Comparison of ENCODE assay signal across 19 cellular contexts in the genomic region with DNA sequence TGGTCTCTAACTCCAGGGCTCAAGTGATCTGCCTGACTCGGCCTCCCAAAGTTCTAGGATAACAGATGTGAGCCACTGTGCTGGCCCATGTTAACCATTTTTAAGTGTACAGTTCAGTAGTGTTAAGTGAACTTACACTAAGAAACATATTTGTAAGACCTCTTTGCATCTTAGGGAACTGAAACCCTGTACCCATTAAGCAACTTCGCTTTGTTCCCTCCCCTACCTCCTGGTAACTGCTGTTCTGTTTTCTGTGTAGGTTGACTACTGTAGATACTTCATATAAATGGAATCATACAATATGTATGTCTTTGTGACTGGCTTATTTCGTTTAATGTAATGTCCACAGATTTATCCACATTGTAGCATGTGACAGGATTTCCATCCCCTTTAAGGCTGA.
DNase-seq lines count a peak whose midpoint lies in the region; FAIRE-seq and TF ChIP-seq lines count a peak whose summit lies in the region.
"Had no signal": no experiment of that assay in that cellular context is flagged by ENCODE, and none has a peak within 500 bp of the region (broad histone marks: within the 10 kb centered on the region; RNA-seq: fewer than 3 reads in every experiment).

No MANE protein-coding gene starts in this region.

- DNase-seq in CD1c-positive myeloid dendritic cell (ENCODE audit: extremely low spot score) (peak; percentile 89), GM20000 (ENCODE audit: low spot score) (peak; percentile 70), NOMO-1 (lab: John Stamatoyannopoulos, UW; ENCODE audit: unreplicated experiment in 2 of 2) (peak; percentile 79 to 91), urothelium cell line (ENCODE audit: low spot score) (no peak), putamen (ENCODE audit: low spot score) (no peak), NCI-H226 (no peak)
- DNase-seq in activated CD4-positive, CD25-positive, alpha-beta regulatory T cell (lab: John Stamatoyannopoulos, UW) = no peak
- DNase-seq: activated CD4-positive, alpha-beta T cell treated with anti-CD3 and anti-CD28 coated beads, Interleukin-2, amount 50 U/mL, for 4 hours; activated T-cell treated with anti-CD3 and anti-CD28 coated beads, Interleukin-2, amount 50 U/mL, for 1 hour; CD4-positive, alpha-beta memory T cell; DND-41; H7; Kasumi-1; kidney glomerular epithelial cell; NCI-H1436 treated with DMSO at 0.1 percent for 48 hours; NCI-H446 treated with DMSO at 0.1 percent for 48 hours; PC-3 had no signal

- no peak for TF ChIP-seq CTCF in GM20000 (IDR thresholded peaks at IDR 0.05; ENCODE audit: extremely low read depth, missing control alignments)

- no peak for FAIRE-seq in urothelium cell line (lab: Jason Lieb, UNC)

- peaks cover 21% of the 10 kb centered on the region for H3K4me1 Mint-ChIP-seq in dendritic cell treated with granulocyte-macrophage colony-stimulating factor and Interleukin-4, amounts not matched to agents 40 ng/mL and 50 ng/mL, for 4 days (ENCODE audit: low read depth)

- no peak overlapping the region for H3K4me3 Mint-ChIP-seq in dendritic cell treated with granulocyte-macrophage colony-stimulating factor and Interleukin-4, amounts not matched to agents 40 ng/mL and 50 ng/mL, for 4 days
- H3K4me3 Mint-ChIP-seq: activated naive CD4-positive, alpha-beta T cell treated with anti-CD3 and anti-CD28 coated beads, Interleukin-2, amount 50 U/mL, for 24 hours; CD4-positive, alpha-beta memory T cell had no signal

- H3K36me3 Mint-ChIP-seq in dendritic cell treated with granulocyte-macrophage colony-stimulating factor and Interleukin-4, amounts not matched to agents 40 ng/mL and 50 ng/mL, for 4 days (ENCODE audit: low read depth) = peaks cover 64% of the 10 kb centered on the region

- peak overlapping the region; percentile 70 for H3K27ac Mint-ChIP-seq in dendritic cell treated with granulocyte-macrophage colony-stimulating factor and Interleukin-4, amounts not matched to agents 40 ng/mL and 50 ng/mL, for 4 days
- H3K27ac Mint-ChIP-seq: activated naive CD4-positive, alpha-beta T cell treated with anti-CD3 and anti-CD28 coated beads, Interleukin-2, amount 50 U/mL, for 24 hours had no signal

- no peaks in the 10 kb centered on the region for H3K9me3 Mint-ChIP-seq in dendritic cell treated with granulocyte-macrophage colony-stimulating factor and Interleukin-4, amounts not matched to agents 40 ng/mL and 50 ng/mL, for 4 days
- H3K9me3 Mint-ChIP-seq: activated naive CD4-positive, alpha-beta T cell treated with anti-CD3 and anti-CD28 coated beads, Interleukin-2, amount 50 U/mL, for 24 hours; CD4-positive, alpha-beta memory T cell had no signal

- no peaks in the 10 kb centered on the region for H3K27me3 Mint-ChIP-seq in dendritic cell treated with granulocyte-macrophage colony-stimulating factor and Interleukin-4, amounts not matched to agents 40 ng/mL and 50 ng/mL, for 4 days
- H3K27me3 Mint-ChIP-seq: activated naive CD4-positive, alpha-beta T cell treated with anti-CD3 and anti-CD28 coated beads, Interleukin-2, amount 50 U/mL, for 24 hours; CD4-positive, alpha-beta memory T cell had no signal

- intact Hi-C loops in dendritic cell treated with granulocyte-macrophage colony-stimulating factor and Interleukin-4, amounts not matched to agents 40 ng/mL and 50 ng/mL, for 4 days (cut with micrococcal nuclease) = no loop called here

Comparison
In these comparisons a context has a peak if more than half of its experiments do, and no peak if none do; other contexts are left out.
1. DNase-seq: peak in CD1c-positive myeloid dendritic cell (single experiment), GM20000 (single experiment) and NOMO-1 (2 of 2); none in activated CD4-positive, CD25-positive, alpha-beta regulatory T cell (0 of 4), urothelium cell line (single experiment), putamen (single experiment) and NCI-H226 (single experiment).